Comparison of ENCODE assay signal across 8 cellular contexts in the genomic region with DNA sequence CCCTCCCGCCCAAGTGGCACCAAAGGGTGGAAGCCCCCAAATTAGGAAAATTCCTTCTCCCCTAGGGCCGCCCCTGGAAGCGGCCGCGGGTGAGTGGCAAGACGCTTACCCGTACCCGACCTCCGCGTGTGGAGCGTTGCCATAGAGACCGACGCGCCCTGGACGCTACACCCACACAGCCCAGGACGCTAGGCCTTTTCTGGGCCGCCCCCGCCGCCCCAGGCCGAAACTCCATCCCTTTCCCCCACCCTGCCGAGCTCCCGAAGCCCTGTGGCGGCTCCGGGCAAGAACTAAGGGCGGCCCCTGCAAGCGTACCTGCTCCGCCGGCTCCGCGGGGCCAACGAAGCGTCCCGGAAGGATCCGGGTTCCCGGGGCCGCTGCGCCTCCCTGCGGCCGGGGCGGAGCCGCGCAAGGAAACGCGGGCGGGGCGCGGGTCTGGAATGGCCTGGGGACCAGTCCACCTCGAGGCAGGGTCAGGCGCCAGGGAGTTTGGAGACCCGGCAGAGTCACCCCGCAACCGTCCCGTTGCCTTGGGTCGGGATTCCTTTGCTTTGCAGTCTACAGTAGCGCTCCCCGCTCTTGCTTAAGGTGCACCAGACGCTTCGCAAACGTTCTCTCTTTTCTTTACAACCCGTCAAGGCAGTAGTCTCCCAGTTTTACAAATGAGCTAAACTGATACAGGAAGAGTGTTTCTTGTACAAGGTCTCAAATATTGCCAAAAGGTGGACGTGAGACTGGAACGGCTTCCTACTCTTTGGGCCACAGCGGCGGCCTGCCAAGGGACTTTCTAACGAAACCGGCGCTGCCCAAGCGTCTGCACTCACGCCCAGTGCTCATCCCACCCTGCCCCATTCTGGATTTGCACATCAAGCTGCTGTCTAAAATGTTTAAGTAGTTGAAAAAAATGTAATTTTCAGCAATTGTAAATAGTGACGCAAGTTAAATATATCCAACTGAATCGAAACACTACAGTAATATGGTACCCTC.
A peak's percentile ranks its signal among the peaks of the same experiment; 100 is the strongest.
DNase-seq lines count a peak whose midpoint lies in the region; ATAC-seq lines count a peak whose summit lies in the region.

Gene NEK5 (minus strand): TSS at position 360 of the 987 bp plus-strand sequence. CDS start 1,591 bp downstream, outside the sequence.

- peak; percentile 63 for ATAC-seq in GM18517 (IDR thresholded peaks at IDR 0.05; ENCODE audit: unreplicated experiment)
- ATAC-seq in HG03064 (IDR thresholded peaks at IDR 0.05; ENCODE audit: low read depth, unreplicated experiment): peak; percentile 64

- peak; percentile 87 for DNase-seq in AG08396 (ENCODE audit: low spot score)
- peak; percentile 40 for DNase-seq in NCI-H510A treated with DMSO at 0.1 percent for 48 hours (lab: John Stamatoyannopoulos, UW)
- peak; percentile 51 for DNase-seq in activated CD8-positive, alpha-beta memory T cell treated with anti-CD3 and anti-CD28 coated beads, Interleukin-2, amount 50 U/mL, for 4 hours
- peak; percentile 75 for DNase-seq in epidermal melanocyte (ENCODE audit: insufficient read length, low spot score)
- peak; percentile 40 for DNase-seq in midbrain (lab: John Stamatoyannopoulos, UW)
- peak; percentile 24 to 31 for DNase-seq in stimulated activated CD8-positive, alpha-beta memory T cell treated with anti-CD3 and anti-CD28 coated beads, Interleukin-15, amount 100 ng/mL, for 48 hours (ENCODE audit: low read depth in 2 of 2)

Comparison
In these comparisons a context has a peak if more than half of its experiments do, and no peak if none do; other contexts are left out.
1. Peak in every context shown above with its lines: DNase-seq and ATAC-seq.
2. DNase-seq: peak in every context shown above with its lines; median percentile 87 in AG08396; 75 in epidermal melanocyte; 51 in activated CD8-positive, alpha-beta memory T cell treated with anti-CD3 and anti-CD28 coated beads, Interleukin-2, amount 50 U/mL, for 4 hours; 40 in NCI-H510A treated with DMSO at 0.1 percent for 48 hours; 40 in midbrain; 28 in stimulated activated CD8-positive, alpha-beta memory T cell treated with anti-CD3 and anti-CD28 coated beads, Interleukin-15, amount 100 ng/mL, for 48 hours.